In genomic region chr10:62805139-62806092, GRCh38 we compare ENCODE assay signal across 2 cellular contexts.
TF ChIP-seq lines count a peak whose summit lies in the region.

No MANE protein-coding gene starts in this region.

TF ChIP-seq in WTC11, 78 proteins besides CTCF, POLR2A, EP300 and RAD21 (continues in another document):
- TF ChIP-seq ZNF532 (CRISPR knock-in tag; IDR thresholded peaks at IDR 0.05; ENCODE audit: borderline replicate concordance): no peak
- TF ChIP-seq ATF2 (CRISPR knock-in tag; IDR thresholded peaks at IDR 0.05; ENCODE audit: borderline replicate concordance, low read depth): peak; percentile 50; the same call in 1 of the 2 replicates
- TF ChIP-seq ZNF416 (CRISPR knock-in tag; IDR thresholded peaks at IDR 0.05): no peak
- TF ChIP-seq ATF1 (CRISPR knock-in tag; IDR thresholded peaks at IDR 0.05): 0 out of 2 replicates have a peak, but pooled peaks have one; percentile 63
- TF ChIP-seq JUN (CRISPR knock-in tag; IDR thresholded peaks at IDR 0.05): 0 out of 2 replicates have a peak, but pooled peaks have one; percentile 48
- TF ChIP-seq ZNF121 (CRISPR knock-in tag; IDR thresholded peaks at IDR 0.05): peak; percentile 38; the same call in 1 of the 2 replicates
- peak; percentile 66; the same call in 1 of the 2 replicates for TF ChIP-seq NFE2L1 (CRISPR knock-in tag; IDR thresholded peaks at IDR 0.05)
- TF ChIP-seq USF2 (CRISPR knock-in tag; IDR thresholded peaks at IDR 0.05): no peak
- TF ChIP-seq OVOL2 (CRISPR knock-in tag; IDR thresholded peaks at IDR 0.05; ENCODE audit: borderline replicate concordance): no peak
- no peak for TF ChIP-seq NR1H2 (CRISPR knock-in tag; IDR thresholded peaks at IDR 0.05)
- 0 out of 2 replicates have a peak, but pooled peaks have one; percentile 4 for TF ChIP-seq TEAD1 (CRISPR knock-in tag; IDR thresholded peaks at IDR 0.05)
- peak; percentile 66; the same call in 1 of the 2 replicates for TF ChIP-seq ZBTB43 (CRISPR knock-in tag; IDR thresholded peaks at IDR 0.05)
- TF ChIP-seq HMGXB4 (CRISPR knock-in tag; IDR thresholded peaks at IDR 0.05): peak; percentile 58; the same call in 1 of the 2 replicates
- peak; percentile 16; the same call in 1 of the 2 replicates for TF ChIP-seq IRF1 (CRISPR knock-in tag; IDR thresholded peaks at IDR 0.05)

TF ChIP-seq in H1, 55 proteins besides CTCF, POLR2A, EP300 and RAD21:
- TF ChIP-seq TAF1 (IDR thresholded peaks at IDR 0.05; ENCODE audit: low read depth, low read length): no peak; the same call in none of the 2 replicates
- TF ChIP-seq JUND (IDR thresholded peaks at IDR 0.05; ENCODE audit: low read length): no peak
- TF ChIP-seq GABPA (IDR thresholded peaks at IDR 0.05; ENCODE audit: borderline replicate concordance, insufficient read depth, low read length): no peak
- TF ChIP-seq PHF8 (conservative IDR thresholded peaks at IDR 0.05; ENCODE audit: low read depth, low read length): 0 out of 2 replicates have a peak, but pooled peaks have one; percentile 11
- TF ChIP-seq CHD1 (IDR thresholded peaks at IDR 0.05; ENCODE audit: low read depth, low read length): no peak
- peak; percentile 31 for TF ChIP-seq KDM4A (IDR thresholded peaks at IDR 0.05; ENCODE audit: low read depth, low read length, severe bottlenecking)
- TF ChIP-seq RXRA (IDR thresholded peaks at IDR 0.05; ENCODE audit: insufficient read depth, low read depth, low read length): no peak
- peak; percentile 10 for TF ChIP-seq TAF7 (optimal IDR thresholded peaks at IDR 0.05; ENCODE audit: borderline replicate concordance, low read depth, low read length)
- TF ChIP-seq HDAC2 (IDR thresholded peaks at IDR 0.05; ENCODE audit: borderline replicate concordance in 1 of 2, low read depth in 2 of 2, low read length in 2 of 2): no peak
- TF ChIP-seq TBP (IDR thresholded peaks at IDR 0.05; ENCODE audit: low read depth, low read length): no peak
- TF ChIP-seq SP1 (IDR thresholded peaks at IDR 0.05; ENCODE audit: low read depth, low read length): no peak
- no peak for TF ChIP-seq ZNF274 (IDR thresholded peaks at IDR 0.05; ENCODE audit: borderline replicate concordance, extremely low read depth, low read length)
- no peak for TF ChIP-seq ATF3 (IDR thresholded peaks at IDR 0.05; ENCODE audit: insufficient read depth, low read depth, low read length)
- TF ChIP-seq BCL11A (IDR thresholded peaks at IDR 0.05; ENCODE audit: low read depth in 2 of 2, low read length in 2 of 2): no peak
- TF ChIP-seq SIRT6 (IDR thresholded peaks at IDR 0.05; ENCODE audit: low read length): no peak
- TF ChIP-seq ATF2 (IDR thresholded peaks at IDR 0.05; ENCODE audit: low read length): no peak
- TF ChIP-seq KDM5A (IDR thresholded peaks at IDR 0.05; ENCODE audit: low read length): no peak
- TF ChIP-seq SP4 (IDR thresholded peaks at IDR 0.05; ENCODE audit: low read length): no peak
- no peak for TF ChIP-seq CBX8 (IDR thresholded peaks at IDR 0.05; ENCODE audit: borderline replicate concordance, low read depth, low read length)
- no peak for TF ChIP-seq CHD2 (IDR thresholded peaks at IDR 0.05; ENCODE audit: low read length)
- no peak for TF ChIP-seq RFX5 (IDR thresholded peaks at IDR 0.05; ENCODE audit: borderline replicate concordance, low read depth, low read length)
- no peak for TF ChIP-seq BRCA1 (IDR thresholded peaks at IDR 0.05; ENCODE audit: low read depth, low read length)
- no peak for TF ChIP-seq MAFK (IDR thresholded peaks at IDR 0.05; ENCODE audit: low read depth, low read length)
- no peak for TF ChIP-seq KDM1A (IDR thresholded peaks at IDR 0.05; ENCODE audit: borderline replicate concordance, low read length)
- peak in 1 of 2 experiments; percentile 43; a peak in 1 of 4 replicates for TF ChIP-seq SIN3A (conservative IDR thresholded peaks at IDR 0.05 in 1 of 2, IDR thresholded peaks at IDR 0.05 in 1 of 2; ENCODE audit: low read depth in 1 of 2, low read length in 2 of 2)
- TF ChIP-seq YY1 (IDR thresholded peaks at IDR 0.05; ENCODE audit: low read depth, low read length): no peak
- TF ChIP-seq RBBP5 (IDR thresholded peaks at IDR 0.05; ENCODE audit: borderline replicate concordance, low read depth, low read length): 0 out of 2 replicates have a peak, but pooled peaks have one; percentile 8
- TF ChIP-seq BACH1 (IDR thresholded peaks at IDR 0.05; ENCODE audit: low read length): no peak
- no peak for TF ChIP-seq TCF12 (IDR thresholded peaks at IDR 0.05; ENCODE audit: low read depth, low read length)
- TF ChIP-seq CEBPB (IDR thresholded peaks at IDR 0.05; ENCODE audit: low read depth, low read length): no peak
- TF ChIP-seq TEAD4 (IDR thresholded peaks at IDR 0.05; ENCODE audit: low read depth, low read length): no peak
- TF ChIP-seq POU5F1 (IDR thresholded peaks at IDR 0.05; ENCODE audit: low read depth, low read length): no peak
- TF ChIP-seq RNF2 (IDR thresholded peaks at IDR 0.05; ENCODE audit: borderline replicate concordance, low read depth, low read length, missing control alignments, poor library complexity, severe bottlenecking): no peak
- TF ChIP-seq CHD7 (IDR thresholded peaks at IDR 0.05; ENCODE audit: insufficient replicate concordance, low read length): no peak
- no peak; the same call in 1 of the 2 replicates for TF ChIP-seq POLR2AphosphoS5 (IDR thresholded peaks at IDR 0.05; ENCODE audit: low read depth, low read length)
- TF ChIP-seq E2F6 (IDR thresholded peaks at IDR 0.05): peak; percentile 22
